Comparison of ENCODE assay signal across 8 cellular contexts in the genomic region with DNA sequence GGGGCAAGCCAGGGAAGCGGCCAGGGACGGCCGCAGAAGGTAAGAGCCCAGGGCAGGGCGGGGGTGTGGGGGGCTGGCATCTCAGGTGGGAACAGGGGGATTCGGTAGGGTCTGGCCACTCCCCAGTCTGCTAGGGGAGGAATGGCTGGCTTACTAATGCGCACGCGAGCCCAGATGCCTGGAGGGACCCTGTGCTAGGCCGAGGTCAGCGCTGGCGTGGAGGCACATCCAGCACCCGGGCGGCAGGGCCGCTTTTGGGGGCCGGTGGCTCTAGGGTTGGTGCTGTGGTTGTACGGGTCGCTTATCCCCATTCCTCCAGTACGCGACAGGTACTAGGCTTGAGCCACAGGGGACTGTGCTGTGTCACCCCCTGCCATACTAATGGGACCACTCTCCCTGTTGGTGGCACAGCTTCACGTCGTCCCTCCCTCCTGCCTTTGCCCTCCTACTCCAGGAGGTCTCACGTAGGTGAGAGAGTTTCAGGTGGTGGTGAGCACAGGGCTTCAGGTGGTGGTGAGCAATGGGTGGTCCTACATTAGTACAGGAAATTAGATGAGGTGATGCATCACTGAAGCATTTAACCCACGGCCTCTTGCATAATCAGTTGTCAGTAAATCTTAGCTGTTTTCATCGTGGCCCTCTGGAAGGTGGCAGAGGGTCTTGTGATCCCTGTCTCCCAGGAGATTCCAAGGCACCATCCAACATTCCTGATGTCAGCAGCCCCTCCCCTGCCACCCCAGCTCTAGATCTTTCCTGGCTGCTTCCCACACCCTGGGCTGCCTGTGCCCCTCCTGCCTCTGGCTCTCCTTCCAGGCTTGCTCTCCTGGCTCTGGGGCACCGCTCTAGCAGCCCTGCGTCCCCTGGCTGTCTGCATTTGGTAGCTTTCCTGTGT. TPM values are rescaled to one million over a fixed set of nuclear protein-coding genes. Genes with fewer than 3 reads are reported as not detected.
DNase-seq lines count a peak whose midpoint lies in the region; ATAC-seq and TF ChIP-seq lines count a peak whose summit lies in the region.

No MANE protein-coding gene starts in this region.

- intact Hi-C loops in spleen (cut with DNase I; ENCODE audit: low total_unique reads): no loop called here
- intact Hi-C loops in Calu3 (cut with micrococcal nuclease; ENCODE audit: unreplicated experiment): no loop called here

- peak overlapping the region; percentile 88 for H3K4me3 Mint-ChIP-seq in HFFc6
- H3K4me3 Mint-ChIP-seq in brain: peak overlapping the region; percentile 77 to 92 (median 85)
- no peak overlapping the region for H3K4me3 Mint-ChIP-seq in Calu3 (ENCODE audit: low read depth, unreplicated experiment)

- H3K9me3 Mint-ChIP-seq in HFFc6: no peaks in the 10 kb centered on the region
- no peaks in the 10 kb centered on the region for H3K9me3 Mint-ChIP-seq in brain
- no peaks in the 10 kb centered on the region for H3K9me3 Mint-ChIP-seq in Calu3 (ENCODE audit: low read depth, unreplicated experiment)

- peaks cover 44% of the 10 kb centered on the region for H3K4me1 Mint-ChIP-seq in HFFc6 (ENCODE audit: low read depth)
- H3K4me1 Mint-ChIP-seq in brain: peaks cover 40% of the 10 kb centered on the region
- H3K4me1 Mint-ChIP-seq in Calu3 (ENCODE audit: low read depth, unreplicated experiment): peaks cover 6% of the 10 kb centered on the region

- H3K4me3 ChIP-seq in spleen: peak overlapping the region; percentile 31 to 74 (median 44)

- TF ChIP-seq POLR2A in spleen (IDR thresholded peaks at IDR 0.05): no peak

- ATAC-seq in HG02938 (IDR thresholded peaks at IDR 0.05; ENCODE audit: unreplicated experiment): no peak

- no TSS peak for BruUV-seq in Calu3 (replicated peaks; lab: Mats Ljungman, UMichigan)

- H3K27ac ChIP-seq in spleen: peak overlapping the region; percentile 42 to 85 (median 76)

- WGBS in spleen, 5 donors: 28 to 48% (median 37%) methylated on average over 22 to 26 of the region's 26 CpGs

- H3K27me3 Mint-ChIP-seq in HFFc6 (ENCODE audit: insufficient read depth) (no peaks in the 10 kb centered on the region; the same call in 1 of the 2 replicates), brain (peaks cover 12% of the 10 kb centered on the region), Calu3 (ENCODE audit: unreplicated experiment) (peaks cover 73% of the 10 kb centered on the region)

- H3K9me3 ChIP-seq in spleen: no peaks in the 10 kb centered on the region

- DNase-seq in A172 (ENCODE audit: low spot score) (peak; percentile 85), HFFc6 (peak; percentile 46), iris pigment epithelial cell (ENCODE audit: low read depth) (peak; percentile 72), spleen (peak; percentile 63), Calu3 (no peak), GF-D8 (lab: John Stamatoyannopoulos, UW) (no peak)

- TF ChIP-seq CTCF in HFFc6 (IDR thresholded peaks at IDR 0.05): peak; percentile 7; the same call in 1 of the 2 replicates
- no peak for TF ChIP-seq CTCF in brain (conservative IDR thresholded peaks at IDR 0.05)
- TF ChIP-seq CTCF in spleen (IDR thresholded peaks at IDR 0.05 in 8 of 11, conservative IDR thresholded peaks at IDR 0.05 in 3 of 11): no peak
- no peak for TF ChIP-seq CTCF in Calu3 (IDR thresholded peaks at IDR 0.05; ENCODE audit: unreplicated experiment)

- peaks cover 0 to 29% (median 4%) of the 10 kb centered on the region in 7 donors for H3K27me3 ChIP-seq in spleen (replicated peaks in 1 of 7)

- peaks cover 4 to 61% (median 37%) of the 10 kb centered on the region in 6 donors for H3K4me1 ChIP-seq in spleen

- peak overlapping the region; percentile 91 for H3K27ac Mint-ChIP-seq in HFFc6
- H3K27ac Mint-ChIP-seq in brain: peak overlapping the region; percentile 70 to 92 (median 88)
- no peak overlapping the region for H3K27ac Mint-ChIP-seq in Calu3 (ENCODE audit: unreplicated experiment)

- CTCF ChIA-PET in Calu3 (lab: Charles Lee): interaction anchor here (0.7 kb wide), 2 partner anchors 17 to 53 kb away, joined by 4 read pairs; no protein-coding TSS in a partner anchor

- H3K36me3 Mint-ChIP-seq in HFFc6 (ENCODE audit: low read depth) (no peaks in the 10 kb centered on the region), brain (no peaks in the 10 kb centered on the region), Calu3 (ENCODE audit: insufficient read depth, unreplicated experiment) (no peaks in the 10 kb centered on the region)

- H3K36me3 ChIP-seq in spleen: peaks cover 0 to 36% (median 12%) of the 10 kb centered on the region in 6 donors

RNA-seq across cellular contexts. Expression of gene AEBP1, which starts 1.0 kb away (rescaled TPM):
- 0.22 TPM in 1 of 2 replicates, not detected in the other for total RNA-seq in A172 (2014; rRNA removed; shearing (Covaris generic))
- total RNA-seq in HFFc6 (2021; fragmentation: NEBNext Ultra II Directional; extraction: Animal tissue kit (Norgen Biotek cat#: 25700)): 10 to 100 TPM; 69.7 to 83.2 (median 76.4) TPM
- polyA plus RNA-seq in brain (ENCODE audit: insufficient read depth, low read depth, low replicate concordance): 35.2 TPM
- 100 to 1,000 TPM in 2 of 7 donors, 10 to 100 TPM in 5; 67.5 to 106 (median 88.3) TPM for total RNA-seq in spleen
- 10 to 100 TPM; 41.3 to 71.7 (median 49.7) TPM for polyA plus RNA-seq in spleen
- total RNA-seq in Calu3 (2022): not detected in 2 replicates

RNA-seq across cellular contexts. Expression of gene POLD2, which starts 18.2 kb away (rescaled TPM):
- total RNA-seq in A172 (2014; rRNA removed; shearing (Covaris generic)): 149 and 160 TPM in 2 replicates
- total RNA-seq in HFFc6 (2021; fragmentation: NEBNext Ultra II Directional; extraction: Animal tissue kit (Norgen Biotek cat#: 25700)): 100 to 1,000 TPM; 154 to 210 (median 183) TPM
- polyA plus RNA-seq in brain (ENCODE audit: insufficient read depth, low read depth, low replicate concordance) (162 TPM), spleen (10 to 100 TPM; 53.7 to 79.1 (median 69.4) TPM)
- total RNA-seq in spleen (10 to 100 TPM; 31.9 to 73.0 (median 40.9) TPM), Calu3 (2022) (237 and 246 TPM in 2 replicates)

RNA-seq across cellular contexts. Expression of gene POLM, which starts 22.8 kb away (rescaled TPM):
- 20.3 and 24.0 TPM in 2 replicates for total RNA-seq in A172 (2014; rRNA removed; shearing (Covaris generic))
- 10 to 100 TPM; 11.4 to 14.3 (median 12.1) TPM for total RNA-seq in HFFc6 (2021; fragmentation: NEBNext Ultra II Directional; extraction: Animal tissue kit (Norgen Biotek cat#: 25700))
- polyA plus RNA-seq in brain (ENCODE audit: insufficient read depth, low read depth, low replicate concordance) (9.1 TPM), spleen (10 to 100 TPM; 22.0 to 44.9 (median 30.3) TPM)
- total RNA-seq in spleen (100 to 1,000 TPM in 1 of 7 donors, 10 to 100 TPM in 6; 42.8 to 104 (median 63.4) TPM), Calu3 (2022) (44.2 and 57.9 TPM in 2 replicates)

RNA-seq across cellular contexts. Expression of gene MYL7, which starts 36.0 kb away (rescaled TPM):
- not detected in 2 replicates for total RNA-seq in A172 (2014; rRNA removed; shearing (Covaris generic))
- under 1 TPM in 4 of 6 experiments, not detected in 2; 0.30 to 0.64 (median 0.49) TPM for total RNA-seq in HFFc6 (2021; fragmentation: NEBNext Ultra II Directional; extraction: Animal tissue kit (Norgen Biotek cat#: 25700))
- polyA plus RNA-seq in brain (ENCODE audit: insufficient read depth, low read depth, low replicate concordance): not detected
- 1 to 10 TPM in 1 of 7 donors, not detected in 6; 1.6 TPM for total RNA-seq in spleen
- under 1 TPM in 1 of 3 donors, not detected in 2; 0.22 TPM for polyA plus RNA-seq in spleen
- total RNA-seq in Calu3 (2022): not detected in 2 replicates

RNA-seq across cellular contexts. Expression of gene PGAM2, which starts 39.8 kb away (rescaled TPM):
- total RNA-seq in A172 (2014; rRNA removed; shearing (Covaris generic)): not detected in 2 replicates
- under 1 TPM in 4 of 6 experiments, not detected in 2; 0.26 to 0.51 (median 0.35) TPM for total RNA-seq in HFFc6 (2021; fragmentation: NEBNext Ultra II Directional; extraction: Animal tissue kit (Norgen Biotek cat#: 25700))
- polyA plus RNA-seq in brain (ENCODE audit: insufficient read depth, low read depth, low replicate concordance) (141 TPM), spleen (1 to 10 TPM; 1.6 to 4.0 (median 2.6) TPM)
- total RNA-seq in spleen (1 to 10 TPM in 4 of 7 donors, under 1 TPM in 2, not detected in 1; 0.75 to 2.8 (median 1.2) TPM), Calu3 (2022) (0.87 TPM in 1 of 2 replicates, not detected in the other)

Comparison
In these comparisons a context has a peak if more than half of its experiments do, and no peak if none do; other contexts are left out.
1. DNase-seq: peak in A172 (single experiment), HFFc6 (single experiment), iris pigment epithelial cell (single experiment) and spleen (single experiment); none in Calu3 (single experiment) and GF-D8 (single experiment).
2. RNA of gene AEBP1, which starts 1.0 kb away (total RNA-seq): 67.5 to 106 TPM in spleen and 69.7 to 83.2 TPM in HFFc6; 0.22 TPM in A172 and not detected in Calu3; every median in the first group is over 10 times any median in the second.